Comparison of ENCODE assay signal across 8 cellular contexts in genomic region chr3:37862219-37862711, GRCh38. TPM values are rescaled to one million over a fixed set of nuclear protein-coding genes. Genes with fewer than 3 reads are reported as not detected.
DNase-seq lines count a peak whose midpoint lies in the region; ATAC-seq and TF ChIP-seq lines count a peak whose summit lies in the region.

No MANE protein-coding gene starts in this region.

- intact Hi-C loops in upper lobe of right lung (cut with DNase I) = no loop called here

- H3K27me3 ChIP-seq in HUES64 (ENCODE audit: insufficient read depth, low read length) (peaks cover 10% of the 10 kb centered on the region), upper lobe of right lung (no peaks in the 10 kb centered on the region)

- H3K9me3 Mint-ChIP-seq in neural crest cell = no peaks in the 10 kb centered on the region

- H3K4me1 ChIP-seq in HUES64 (ENCODE audit: insufficient read depth, low read length) = peaks cover 26% of the 10 kb centered on the region
- peaks cover 25% of the 10 kb centered on the region for H3K4me1 ChIP-seq in upper lobe of right lung

- no peak overlapping the region for H3K27ac ChIP-seq in HUES64 (ENCODE audit: low read depth, low read length)
- H3K27ac ChIP-seq in upper lobe of right lung = peak overlapping the region; percentile 79

- peaks cover 3% of the 10 kb centered on the region for H3K36me3 Mint-ChIP-seq in neural crest cell (ENCODE audit: low read depth)

- peaks cover 43% of the 10 kb centered on the region for H3K4me1 Mint-ChIP-seq in neural crest cell

- H3K36me3 ChIP-seq in HUES64 (ENCODE audit: insufficient read depth, low read length) = no peaks in the 10 kb centered on the region
- H3K36me3 ChIP-seq in upper lobe of right lung = no peaks in the 10 kb centered on the region

- WGBS in HUES64 = 6% methylated on average over 36 of the region's 36 CpGs

- H3K4me3 Mint-ChIP-seq in neural crest cell = peak overlapping the region; percentile 95

- H3K27me3 Mint-ChIP-seq in neural crest cell (ENCODE audit: low read depth) = no peaks in the 10 kb centered on the region

- H3K27ac Mint-ChIP-seq in neural crest cell (ENCODE audit: unreplicated experiment) = peak overlapping the region; percentile 96

- H3K9me3 ChIP-seq in HUES64 (ENCODE audit: insufficient read depth, low read depth, low read length) (no peaks in the 10 kb centered on the region; the same call in 1 of the 2 replicates), upper lobe of right lung (no peaks in the 10 kb centered on the region)

- TF ChIP-seq CTCF in AG09309 (IDR thresholded peaks at IDR 0.05; ENCODE audit: control insufficient read depth, insufficient read depth, low read depth, low read length, missing control alignments) (no peak), neural crest cell (conservative IDR thresholded peaks at IDR 0.05) (no peak), upper lobe of right lung (IDR thresholded peaks at IDR 0.05) (no peak)

- H3K9ac ChIP-seq in HUES64 (ENCODE audit: low read depth, low read length) = peak overlapping the region; percentile 53; the same call in 1 of the 2 replicates

- peak; percentile 52 for ATAC-seq in upper lobe of right lung
- ATAC-seq in HG03159 (IDR thresholded peaks at IDR 0.05; ENCODE audit: unreplicated experiment) = no peak
- ATAC-seq in HG03135 (IDR thresholded peaks at IDR 0.05; ENCODE audit: unreplicated experiment) = no peak

- H3K4me3 ChIP-seq in AG09309 (ENCODE audit: control insufficient read depth, low read depth, low read length) (peak overlapping the region; percentile 92), HUES64 (ENCODE audit: low read length) (peak overlapping the region; percentile 74), upper lobe of right lung (peak overlapping the region; percentile 69)

- DNase-seq in AG09309 (ENCODE audit: low read depth) (no peak), activated T-cell treated with anti-CD3 and anti-CD28 coated beads for 48 hours (ENCODE audit: low read depth) (peak; percentile 45), fibroblast of peridontal ligament (ENCODE audit: extremely low read depth) (peak; percentile 20), neural crest cell (ENCODE audit: low read depth, low spot score) (no peak), upper lobe of right lung (peak; percentile 83)

RNA-seq across cellular contexts. Expression of gene CTDSPL, which starts 0.6 kb away (rescaled TPM):
- polyA plus RNA-seq in HUES64 (2013, experiment 1 of 2) = 21.8 TPM
- 26.3 TPM for polyA plus RNA-seq in HUES64 (2013, experiment 2 of 2)
- total RNA-seq in neural crest cell (36.8 and 42.2 TPM in 2 replicates), upper lobe of right lung (78.6 TPM)

Comparison
In these comparisons a context has a peak if more than half of its experiments do, and no peak if none do; other contexts are left out.
1. DNase-seq: peak in activated T-cell treated with anti-CD3 and anti-CD28 coated beads for 48 hours (single experiment), fibroblast of peridontal ligament (single experiment) and upper lobe of right lung (single experiment); none in AG09309 (single experiment) and neural crest cell (single experiment).
2. Peak in every context shown above with its lines, with median percentiles within 50 percentile points of each other: H3K4me3 ChIP-seq.